18 cellular contexts compared by ENCODE assay signal in genomic region chr2:134078349-134078748, GRCh38.
"Had no signal": no experiment of that assay in that cellular context is flagged by ENCODE, and none has a peak within 500 bp of the region (broad histone marks: within the 10 kb centered on the region; RNA-seq: fewer than 3 reads in every experiment).

No MANE protein-coding gene starts in this region.

- H3K27ac Mint-ChIP-seq: activated T-cell treated with anti-CD3 and anti-CD28 coated beads, Interleukin-2, amount 50 U/mL, for 24 hours; endodermal cell; natural killer cell treated with Interleukin-12 subunit alpha and Interleukin-12 subunit beta and Interleukin-15 and Interleukin-18, amount 100 ng/mL, for 72 hours; type B pancreatic cell had no signal

- H3K36me3 Mint-ChIP-seq: natural killer cell treated with Interleukin-12 subunit alpha and Interleukin-12 subunit beta and Interleukin-15 and Interleukin-18, amount 100 ng/mL, for 72 hours; type B pancreatic cell had no signal

- H3K4me3 Mint-ChIP-seq: activated T-cell treated with anti-CD3 and anti-CD28 coated beads, Interleukin-2, amount 50 U/mL, for 24 hours; endodermal cell; natural killer cell treated with Interleukin-12 subunit alpha and Interleukin-12 subunit beta and Interleukin-15 and Interleukin-18, amount 100 ng/mL, for 72 hours; type B pancreatic cell had no signal

- H3K9me3 Mint-ChIP-seq: activated T-cell treated with anti-CD3 and anti-CD28 coated beads, Interleukin-2, amount 50 U/mL, for 24 hours; endodermal cell; natural killer cell treated with Interleukin-12 subunit alpha and Interleukin-12 subunit beta and Interleukin-15 and Interleukin-18, amount 100 ng/mL, for 72 hours; type B pancreatic cell had no signal

- H3K36me3 ChIP-seq: cardiac muscle cell, left lung, suprapubic skin had no signal

- H3K27me3 ChIP-seq: cardiac muscle cell, dorsolateral prefrontal cortex, left lung, suprapubic skin had no signal

- ATAC-seq: left lung; stimulated activated naive CD8-positive, alpha-beta T cell treated with anti-CD3 and anti-CD28 coated beads, Interleukin-15, Interleukin-2, amounts not matched to agents 100 U/mL and 50 U/mL, for 24 hours had no signal

- H3K4me1 ChIP-seq: left lung, suprapubic skin had no signal

- H3K9me3 ChIP-seq: suprapubic skin had no signal

- H3K4me3 ChIP-seq: cardiac muscle cell, dorsolateral prefrontal cortex, left lung, skin epidermis, suprapubic skin had no signal

- H3K27ac ChIP-seq: cardiac muscle cell, dorsolateral prefrontal cortex, left lung, skin epidermis, suprapubic skin, VCaP had no signal

- DNase-seq: activated CD4-positive, alpha-beta T cell treated with anti-CD3 and anti-CD28 coated beads, Interleukin-2, amount 50 U/mL, for 48 hours; activated effector memory CD4-positive, alpha-beta T cell treated with Interleukin-2 at 50 U/mL for 16 hours; activated naive CD4-positive, alpha-beta T cell treated with anti-CD3 and anti-CD28 coated beads, Interleukin-2, amount 50 U/mL, for 16 hours; activated T-cell treated with anti-CD3 and anti-CD28 coated beads, Interleukin-2, amount 50 U/mL, for 24 hours; dorsolateral prefrontal cortex; endodermal cell; islet precursor cell; left lung; retina; stimulated activated CD4-positive, alpha-beta T cell treated with anti-CD3 and anti-CD28 coated beads, Interleukin-15, amount 100 ng/mL, for 24 hours; stimulated activated CD4-positive, alpha-beta T cell treated with anti-CD3 and anti-CD28 coated beads, Interleukin-4, amount 100 ng/mL, for 24 hours; stimulated activated naive CD8-positive, alpha-beta T cell treated with anti-CD3 and anti-CD28 coated beads, Interleukin-15, Interleukin-2, amounts not matched to agents 100 U/mL and 50 U/mL, for 24 hours had no signal
